8 cellular contexts compared by ENCODE assay signal in the genomic region with DNA sequence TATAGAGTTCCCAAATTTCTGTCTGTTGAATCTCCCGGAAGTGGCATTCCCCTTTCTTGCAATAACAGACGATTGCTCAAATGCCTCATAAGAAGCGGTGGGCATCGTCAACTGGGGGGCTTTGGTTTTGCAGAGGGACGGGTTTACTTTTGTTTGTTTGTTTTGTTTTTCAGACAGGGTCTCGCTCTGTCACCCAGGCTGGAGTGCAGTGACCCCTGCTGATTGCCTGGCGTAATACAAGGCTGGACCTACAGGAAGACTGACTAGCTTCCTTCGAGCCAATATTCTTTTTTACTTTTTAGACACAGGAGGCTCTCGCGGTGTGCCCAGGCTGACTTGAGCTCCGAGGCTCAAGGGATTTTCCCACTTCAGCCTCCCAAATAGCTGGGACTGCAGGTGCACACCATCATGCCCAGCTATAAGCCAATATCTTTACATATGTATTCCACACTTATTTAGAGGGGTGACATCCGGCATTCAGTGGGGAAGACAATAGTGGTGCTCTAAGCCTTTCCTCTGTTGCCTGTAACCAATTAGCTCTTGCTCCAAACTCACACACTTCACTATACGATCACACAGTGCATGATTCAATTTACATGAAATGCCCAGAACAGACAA. TPM values are rescaled to one million over a fixed set of nuclear protein-coding genes. Genes with fewer than 3 reads are reported as not detected.
DNase-seq lines count a peak whose midpoint lies in the region; ATAC-seq and TF ChIP-seq lines count a peak whose summit lies in the region.

No MANE protein-coding gene starts in this region.

- H3K36me3 Mint-ChIP-seq in activated naive CD8-positive, alpha-beta T cell treated with anti-CD3 and anti-CD28 coated beads, Interleukin-2, amount 10 ng/mL, durations not matched to agents 7 days and 5 days, result no peaks in the 10 kb centered on the region

- H3K4me1 Mint-ChIP-seq in activated naive CD8-positive, alpha-beta T cell treated with anti-CD3 and anti-CD28 coated beads, Interleukin-2, amount 10 ng/mL, durations not matched to agents 7 days and 5 days, result peaks cover 10% of the 10 kb centered on the region

- H3K4me3 ChIP-seq in AG04449 (ENCODE audit: low read depth, low read length), result no peak overlapping the region
- H3K4me3 ChIP-seq in OCI-LY3 (ENCODE audit: low read length), result peak overlapping the region; percentile 68
- peak overlapping the region in 2 of 3 donors; percentile 22 to 32 for H3K4me3 ChIP-seq in liver (ENCODE audit: low read depth in 1 of 3, low read length in 3 of 3)
- H3K4me3 ChIP-seq in upper lobe of right lung, result no peak overlapping the region

- H3K36me3 ChIP-seq in OCI-LY3 (replicated peaks; ENCODE audit: low read depth, low read length) (no peaks in the 10 kb centered on the region), liver (ENCODE audit: control insufficient read depth in 4 of 4, insufficient read depth in 3 of 4, low read depth in 1 of 4, low read length in 3 of 4) (no peaks in the 10 kb centered on the region), upper lobe of right lung (no peaks in the 10 kb centered on the region)

- H3K27me3 ChIP-seq in OCI-LY3 (ENCODE audit: low read depth, low read length), result no peaks in the 10 kb centered on the region
- H3K27me3 ChIP-seq in liver (ENCODE audit: control insufficient read depth in 4 of 4, insufficient read depth in 4 of 4, low read length in 3 of 4), result no peaks in the 10 kb centered on the region
- H3K27me3 ChIP-seq in upper lobe of right lung, result no peaks in the 10 kb centered on the region

- peak overlapping the region; percentile 72 for H3K4me2 ChIP-seq in OCI-LY3 (ENCODE audit: low read length)

- TF ChIP-seq CTCF in AG04449 (IDR thresholded peaks at IDR 0.05; ENCODE audit: insufficient read depth, low read length, missing control alignments) (peak; percentile 58), OCI-LY3 (IDR thresholded peaks at IDR 0.05; ENCODE audit: low read depth, low read length) (peak; percentile 59), liver (IDR thresholded peaks at IDR 0.05; ENCODE audit: low read depth, low read length, missing input control) (peak; percentile 58), upper lobe of right lung (IDR thresholded peaks at IDR 0.05) (peak; percentile 58)

- H3K9ac ChIP-seq in OCI-LY3 (ENCODE audit: low read length) (peak overlapping the region; percentile 17; the same call in 1 of the 2 replicates), liver (ENCODE audit: low read depth in 1 of 2, low read length in 2 of 2) (no peak overlapping the region)

- H3K27ac ChIP-seq in OCI-LY3 (ENCODE audit: low read length) (no peak overlapping the region), liver (ENCODE audit: low read depth in 1 of 2, low read length in 2 of 2) (no peak overlapping the region), upper lobe of right lung (no peak overlapping the region)

- H3K4me1 ChIP-seq in OCI-LY3 (ENCODE audit: low read length) (peaks cover 7% of the 10 kb centered on the region; the same call in 1 of the 2 replicates), liver (ENCODE audit: control insufficient read depth in 4 of 4, insufficient read depth in 4 of 4, low read length in 3 of 4) (peaks cover 0 to 13% (median 6%) of the 10 kb centered on the region in 4 donors), upper lobe of right lung (no peaks in the 10 kb centered on the region)

- CTCF ChIA-PET in AG04449 (lab: Yijun Ruan, JAX), result interaction anchor here (0.6 to 9.7 kb wide), 25 partner anchors 7 to 706 kb away, joined by 3 to 114 read pairs (median 5); a partner anchor contains a TSS

- no peaks in the 10 kb centered on the region for H3K9me3 Mint-ChIP-seq in activated naive CD8-positive, alpha-beta T cell treated with anti-CD3 and anti-CD28 coated beads, Interleukin-2, amount 10 ng/mL, durations not matched to agents 7 days and 5 days

- peak overlapping the region; percentile 98 for H2AFZ ChIP-seq in OCI-LY3 (ENCODE audit: low read depth, low read length)

- H3K4me3 Mint-ChIP-seq in activated naive CD8-positive, alpha-beta T cell treated with anti-CD3 and anti-CD28 coated beads, Interleukin-2, amount 10 ng/mL, durations not matched to agents 7 days and 5 days, result peak overlapping the region; percentile 50

- WGBS in liver, result 25% methylated on average over 13 of the region's 13 CpGs

- peak; percentile 70 for ATAC-seq in GM18502 (IDR thresholded peaks at IDR 0.05; ENCODE audit: poor library complexity, unreplicated experiment)
- ATAC-seq in HG02852 (IDR thresholded peaks at IDR 0.05; ENCODE audit: unreplicated experiment), result peak; percentile 59
- ATAC-seq in activated naive CD8-positive, alpha-beta T cell treated with anti-CD3 and anti-CD28 coated beads, Interleukin-2, amount 10 ng/mL, durations not matched to agents 7 days and 5 days (ENCODE audit: low read depth), result peak; percentile 38
- ATAC-seq in upper lobe of right lung, result peak; percentile 46

- H3K27me3 Mint-ChIP-seq in activated naive CD8-positive, alpha-beta T cell treated with anti-CD3 and anti-CD28 coated beads, Interleukin-2, amount 10 ng/mL, durations not matched to agents 7 days and 5 days, result peaks cover 39% of the 10 kb centered on the region

- POLR2A ChIA-PET in AG04449 (lab: Yijun Ruan, JAX), result interaction anchor here (0.7 kb wide), 1 partner anchor 170 kb away, joined by 3 read pairs; no protein-coding TSS in a partner anchor
- POLR2A ChIA-PET in activated naive CD8-positive, alpha-beta T cell treated with anti-CD3 and anti-CD28 coated beads, Interleukin-2, amount 10 ng/mL, durations not matched to agents 7 days and 5 days (lab: Charles Lee), result interaction anchor here (0.8 kb wide), 1 partner anchor 58 kb away, joined by 3 read pairs; a partner anchor contains a TSS

- no peaks in the 10 kb centered on the region for H3K9me3 ChIP-seq in OCI-LY3 (ENCODE audit: insufficient read depth, low read length)
- H3K9me3 ChIP-seq in liver (ENCODE audit: control insufficient read depth in 4 of 4, low read length in 3 of 4), result no peaks in the 10 kb centered on the region
- no peaks in the 10 kb centered on the region for H3K9me3 ChIP-seq in upper lobe of right lung

- peak; percentile 67 to 69 for TF ChIP-seq RAD21 in liver (IDR thresholded peaks at IDR 0.05)

- intact Hi-C loops in upper lobe of right lung (cut with DNase I), result no loop called here

- DNase-seq in AG04449 (ENCODE audit: low read depth, low spot score), result no peak
- peak; percentile 50 for DNase-seq in activated naive CD8-positive, alpha-beta T cell treated with anti-CD3 and anti-CD28 coated beads, Interleukin-2, amount 10 ng/mL, durations not matched to agents 7 days and 5 days
- DNase-seq in upper lobe of right lung, result no peak
- DNase-seq in mesenteric fat pad (ENCODE audit: low spot score), result no peak

- H4K20me1 ChIP-seq in OCI-LY3 (ENCODE audit: insufficient read depth, low read length), result no peaks in the 10 kb centered on the region

- H3K79me2 ChIP-seq in OCI-LY3 (ENCODE audit: low read length), result no peaks in the 10 kb centered on the region

- H3K27ac Mint-ChIP-seq in activated naive CD8-positive, alpha-beta T cell treated with anti-CD3 and anti-CD28 coated beads, Interleukin-2, amount 10 ng/mL, durations not matched to agents 7 days and 5 days, result no peak overlapping the region

TF ChIP-seq in liver, 16 proteins besides CTCF, POLR2A, EP300 and RAD21:
- TF ChIP-seq RXRA (IDR thresholded peaks at IDR 0.05) (peak in 1 of 2 donors; percentile 52), FOXA2 (IDR thresholded peaks at IDR 0.05) (no peak)
TF ChIP-seq in liver: peak in this region for 1.

RNA-seq across cellular contexts. Expression of a gene that starts 58.1 kb away (rescaled TPM):
- total RNA-seq in activated naive CD8-positive, alpha-beta T cell treated with anti-CD3 and anti-CD28 coated beads, Interleukin-2, amount 10 ng/mL, durations not matched to agents 7 days and 5 days, result 10 to 100 TPM; 26.4 to 29.7 TPM
- total RNA-seq in liver, result 10 to 100 TPM; 14.4 to 21.1 TPM
- polyA plus RNA-seq in liver, result 10 to 100 TPM in 1 of 2 donors, 1 to 10 TPM in 1; 8.0 to 12.2 TPM
- total RNA-seq in upper lobe of right lung, result 30.2 TPM
- 36.3 TPM for total RNA-seq in mesenteric fat pad

RNA-seq across cellular contexts. Expression of a gene that starts 58.3 kb away (rescaled TPM):
- 10 to 100 TPM; 12.3 to 14.4 TPM for total RNA-seq in activated naive CD8-positive, alpha-beta T cell treated with anti-CD3 and anti-CD28 coated beads, Interleukin-2, amount 10 ng/mL, durations not matched to agents 7 days and 5 days
- 10 to 100 TPM; 10.5 to 14.1 TPM for total RNA-seq in liver
- polyA plus RNA-seq in liver, result 1 to 10 TPM; 6.1 to 6.2 TPM
- 11.3 TPM for total RNA-seq in upper lobe of right lung
- total RNA-seq in mesenteric fat pad, result 5.2 TPM

Comparison
In these comparisons a context has a peak if more than half of its experiments do, and no peak if none do; other contexts are left out.
1. H3K4me3 ChIP-seq: peak in OCI-LY3 (single experiment) and liver (2 of 3); none in AG04449 (single experiment) and upper lobe of right lung (single experiment).
2. Peak in every context shown above with its lines, with median percentiles within 50 percentile points of each other: CTCF ChIP-seq and ATAC-seq.